Comparison of ENCODE assay signal across 23 cellular contexts in the genomic region with DNA sequence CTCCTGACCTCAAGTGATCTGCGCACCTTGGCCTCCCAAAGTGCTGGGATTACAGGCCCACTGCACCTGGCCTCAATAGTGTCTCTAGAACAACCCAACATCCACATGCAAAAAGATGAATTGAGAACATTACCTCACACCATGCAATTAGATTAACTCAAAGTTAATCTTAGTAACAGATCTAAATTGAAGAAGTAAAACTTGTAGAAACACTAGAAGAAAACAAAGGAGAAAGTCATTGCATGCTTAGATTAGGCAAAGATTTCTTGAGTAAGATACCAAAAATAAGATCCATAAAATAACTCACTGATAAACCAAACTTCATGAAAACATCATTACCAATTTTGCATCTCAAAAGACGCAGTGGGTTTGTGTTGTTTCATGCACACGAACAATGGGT. TPM values are rescaled to one million over a fixed set of nuclear protein-coding genes. Genes with fewer than 3 reads are reported as not detected.
DNase-seq lines count a peak whose midpoint lies in the region; ATAC-seq and TF ChIP-seq lines count a peak whose summit lies in the region.
"Had no signal": no experiment of that assay in that cellular context is flagged by ENCODE, and none has a peak within 500 bp of the region (broad histone marks: within the 10 kb centered on the region; RNA-seq: fewer than 3 reads in every experiment).

No MANE protein-coding gene starts in this region.

- H4K20me1 ChIP-seq in OCI-LY7 (ENCODE audit: insufficient read depth, low read length) (no peaks in the 10 kb centered on the region), osteoblast (ENCODE audit: insufficient read depth, low read length) (no peaks in the 10 kb centered on the region)

- H3K4me3 ChIP-seq in OCI-LY7 (ENCODE audit: low read depth, low read length, poor library complexity, severe bottlenecking) = no peak overlapping the region
- no peak overlapping the region for H3K4me3 ChIP-seq in osteoblast (ENCODE audit: insufficient read depth, low read length)
- H3K4me3 ChIP-seq in colonic mucosa = no peak overlapping the region
- H3K4me3 ChIP-seq: A549, GM12878, HAP-1 had no signal

- peak; percentile 4 for DNase-seq in NOMO-1 treated with DMSO at 0.1 percent for 48 hours (lab: John Stamatoyannopoulos, UW; ENCODE audit: unreplicated experiment)
- DNase-seq in NOMO-1 (lab: John Stamatoyannopoulos, UW; ENCODE audit: unreplicated experiment in 2 of 2) = no peak
- DNase-seq in OCI-LY7 (ENCODE audit: low spot score) = no peak
- peak; percentile 13 for DNase-seq in osteoblast (ENCODE audit: insufficient read length, low spot score, missing footprints)
- no peak for DNase-seq in colonic mucosa
- no peak for DNase-seq in activated CD4-positive, alpha-beta T cell treated with anti-CD3 and anti-CD28 coated beads for 36 hours
- no peak for DNase-seq in DMS153 treated with DMSO at 0.1 percent for 48 hours (lab: John Stamatoyannopoulos, UW; ENCODE audit: unreplicated experiment)
- DNase-seq: ACHN; AML-193; BE2C; C1 segment of cervical spinal cord; Calu3; CD4-positive, alpha-beta memory T cell; COR-L47; DND-41; EL; GDM1; GOT3 had no signal

- H3K36me3 ChIP-seq in OCI-LY7 (ENCODE audit: insufficient read depth, low read length) (no peaks in the 10 kb centered on the region), osteoblast (ENCODE audit: insufficient read depth, low read length) (no peaks in the 10 kb centered on the region), colonic mucosa (no peaks in the 10 kb centered on the region)
- H3K36me3 ChIP-seq: BE2C, HAP-1 had no signal

- no peak overlapping the region for H3K9ac ChIP-seq in colonic mucosa (ENCODE audit: low read depth in 2 of 2, low read length in 2 of 2)

- H3K4me1 ChIP-seq in OCI-LY7 (ENCODE audit: insufficient read depth, low read length, poor library complexity, severe bottlenecking) (peaks cover 31% of the 10 kb centered on the region), osteoblast (ENCODE audit: insufficient read depth, low read length) (peaks cover 12% of the 10 kb centered on the region), colonic mucosa (no peaks in the 10 kb centered on the region)
- H3K4me1 ChIP-seq: A549, BE2C, HAP-1 had no signal

- CTCF ChIA-PET in OCI-LY7 (lab: Charles Lee; ENCODE audit: unreplicated experiment) = no interaction called here
- CTCF ChIA-PET in activated CD4-positive, alpha-beta T cell treated with anti-CD3 and anti-CD28 coated beads for 36 hours (lab: Charles Lee) = no interaction called here

- H3K79me2 ChIP-seq in OCI-LY7 (ENCODE audit: insufficient read depth, low read depth, low read length) = no peaks in the 10 kb centered on the region
- no peaks in the 10 kb centered on the region for H3K79me2 ChIP-seq in osteoblast (ENCODE audit: insufficient read depth, low read length)

- BruUV-seq in OCI-LY7 (replicated peaks; lab: Mats Ljungman, UMichigan) = no TSS peak

- no peak for ATAC-seq in activated CD4-positive, alpha-beta T cell treated with anti-CD3 and anti-CD28 coated beads for 36 hours
- ATAC-seq: A549, GM12878 had no signal

- H2AFZ ChIP-seq in OCI-LY7 (ENCODE audit: low read length) (no peak overlapping the region), osteoblast (ENCODE audit: low read length) (no peak overlapping the region)

- H3K4me2 ChIP-seq in OCI-LY7 (ENCODE audit: low read length) (peak overlapping the region; percentile 17; the same call in 1 of the 2 replicates), osteoblast (ENCODE audit: insufficient read depth, low read length) (no peak overlapping the region)
- H3K4me2 ChIP-seq: A549 had no signal

- H3K27ac ChIP-seq in OCI-LY7 (ENCODE audit: low read depth, low read length, poor library complexity, severe bottlenecking) (no peak overlapping the region), osteoblast (ENCODE audit: low read depth, low read length) (no peak overlapping the region), colonic mucosa (no peak overlapping the region)
- H3K27ac ChIP-seq: 22Rv1, A549 had no signal

- H3K27ac Mint-ChIP-seq in nephron = no peak overlapping the region
- no peak overlapping the region for H3K27ac Mint-ChIP-seq in activated CD4-positive, alpha-beta T cell treated with anti-CD3 and anti-CD28 coated beads for 36 hours
- H3K27ac Mint-ChIP-seq: CD4-positive, alpha-beta memory T cell had no signal

- H3K36me3 Mint-ChIP-seq in nephron (ENCODE audit: low read depth) = peaks cover 33% of the 10 kb centered on the region
- peaks cover 6% of the 10 kb centered on the region for H3K36me3 Mint-ChIP-seq in activated CD4-positive, alpha-beta T cell treated with anti-CD3 and anti-CD28 coated beads for 36 hours (ENCODE audit: low read depth)

- H3K27me3 ChIP-seq in osteoblast (ENCODE audit: insufficient read depth, low read length) (peaks cover 38% of the 10 kb centered on the region), colonic mucosa (peaks cover 20% of the 10 kb centered on the region)

- POLR2A ChIA-PET in OCI-LY7 (lab: Charles Lee) = no interaction called here
- POLR2A ChIA-PET in activated CD4-positive, alpha-beta T cell treated with anti-CD3 and anti-CD28 coated beads for 36 hours (lab: Charles Lee) = no interaction called here

- H3K9me2 ChIP-seq in OCI-LY7 (ENCODE audit: insufficient read depth, low read length) = no peaks in the 10 kb centered on the region

- peaks cover 24% of the 10 kb centered on the region for H3K27me3 Mint-ChIP-seq in nephron (ENCODE audit: low read depth)
- peaks cover 36% of the 10 kb centered on the region for H3K27me3 Mint-ChIP-seq in activated CD4-positive, alpha-beta T cell treated with anti-CD3 and anti-CD28 coated beads for 36 hours

- TF ChIP-seq CTCF in OCI-LY7 (conservative IDR thresholded peaks at IDR 0.05; ENCODE audit: low read length) (no peak), nephron (IDR thresholded peaks at IDR 0.05; ENCODE audit: unreplicated experiment in 3 of 3) (no peak), osteoblast (IDR thresholded peaks at IDR 0.05; ENCODE audit: extremely low read depth, low read depth, low read length) (no peak), colonic mucosa (IDR thresholded peaks at IDR 0.05) (no peak)

- H3K9me3 ChIP-seq in OCI-LY7 (ENCODE audit: low read length) (peaks cover 4% of the 10 kb centered on the region; the same call in 1 of the 2 replicates), osteoblast (ENCODE audit: low read depth, low read length) (peaks cover 5% of the 10 kb centered on the region), colonic mucosa (no peaks in the 10 kb centered on the region)
- H3K9me3 ChIP-seq: A549, HAP-1 had no signal

- intact Hi-C loops in OCI-LY7 (cut with micrococcal nuclease; ENCODE audit: unreplicated experiment) (no loop called here), colonic mucosa (cut with DNase I) (no loop called here)
- intact Hi-C loops in activated CD4-positive, alpha-beta T cell treated with anti-CD3 and anti-CD28 coated beads for 36 hours (cut with DNase I, micrococcal nuclease) = no loop called here

- peak overlapping the region in 2 of 3 experiments; percentile 30 to 56 for H3K4me3 Mint-ChIP-seq in nephron
- H3K4me3 Mint-ChIP-seq in activated CD4-positive, alpha-beta T cell treated with anti-CD3 and anti-CD28 coated beads for 36 hours = no peak overlapping the region

- H3K9me3 Mint-ChIP-seq in nephron = peaks cover 32% of the 10 kb centered on the region
- H3K9me3 Mint-ChIP-seq in activated CD4-positive, alpha-beta T cell treated with anti-CD3 and anti-CD28 coated beads for 36 hours (ENCODE audit: low read depth) = peaks cover 12% of the 10 kb centered on the region

- peaks cover 6% of the 10 kb centered on the region for H3K4me1 Mint-ChIP-seq in nephron
- peaks cover 3% of the 10 kb centered on the region for H3K4me1 Mint-ChIP-seq in activated CD4-positive, alpha-beta T cell treated with anti-CD3 and anti-CD28 coated beads for 36 hours

RNA-seq across cellular contexts. Expression of a gene that starts 2.8 kb away (rescaled TPM):
- 0.32 TPM in 1 of 2 replicates, not detected in the other for total RNA-seq in OCI-LY7 (2014; rRNA removed; shearing (Covaris generic))
- total RNA-seq in OCI-LY7 (2022) = 1.2 TPM in 2 replicates
- total RNA-seq in osteoblast = 0.29 and 0.36 TPM in 2 replicates
- 1 to 10 TPM; 1.8 to 3.5 TPM for total RNA-seq in colonic mucosa
- under 1 TPM; 0.11 to 0.41 TPM for total RNA-seq in activated CD4-positive, alpha-beta T cell treated with anti-CD3 and anti-CD28 coated beads for 36 hours

RNA-seq across cellular contexts. Expression of a gene that starts 51.4 kb away (rescaled TPM):
- total RNA-seq in OCI-LY7 (2014; rRNA removed; shearing (Covaris generic)) = 47.3 and 50.7 TPM in 2 replicates
- total RNA-seq in OCI-LY7 (2022) = 74.1 and 107 TPM in 2 replicates
- 1.8 and 2.1 TPM in 2 replicates for total RNA-seq in osteoblast
- total RNA-seq in colonic mucosa = 10 to 100 TPM; 10.6 to 29.8 TPM
- 10 to 100 TPM; 32.6 to 41.7 TPM for total RNA-seq in activated CD4-positive, alpha-beta T cell treated with anti-CD3 and anti-CD28 coated beads for 36 hours

RNA-seq across cellular contexts. Expression of a gene that starts 51.8 kb away (rescaled TPM):
- 74.7 and 84.9 TPM in 2 replicates for total RNA-seq in OCI-LY7 (2014; rRNA removed; shearing (Covaris generic))
- total RNA-seq in OCI-LY7 (2022) = 144 and 150 TPM in 2 replicates
- 86.9 and 96.6 TPM in 2 replicates for total RNA-seq in osteoblast
- total RNA-seq in colonic mucosa = 10 to 100 TPM; 56.5 to 89.2 TPM
- 10 to 100 TPM; 90.3 to 98.5 TPM for total RNA-seq in activated CD4-positive, alpha-beta T cell treated with anti-CD3 and anti-CD28 coated beads for 36 hours

Comparison
In these comparisons a context has a peak if more than half of its experiments do, and no peak if none do; other contexts are left out.
1. DNase-seq: peak in NOMO-1 treated with DMSO at 0.1 percent for 48 hours (single experiment) and osteoblast (single experiment); none in NOMO-1 (0 of 2), OCI-LY7 (single experiment), colonic mucosa (single experiment), activated CD4-positive, alpha-beta T cell treated with anti-CD3 and anti-CD28 coated beads for 36 hours (single experiment) and DMS153 treated with DMSO at 0.1 percent for 48 hours (single experiment).